ENCODE assay signal across 1 cellular context in the genomic region with DNA sequence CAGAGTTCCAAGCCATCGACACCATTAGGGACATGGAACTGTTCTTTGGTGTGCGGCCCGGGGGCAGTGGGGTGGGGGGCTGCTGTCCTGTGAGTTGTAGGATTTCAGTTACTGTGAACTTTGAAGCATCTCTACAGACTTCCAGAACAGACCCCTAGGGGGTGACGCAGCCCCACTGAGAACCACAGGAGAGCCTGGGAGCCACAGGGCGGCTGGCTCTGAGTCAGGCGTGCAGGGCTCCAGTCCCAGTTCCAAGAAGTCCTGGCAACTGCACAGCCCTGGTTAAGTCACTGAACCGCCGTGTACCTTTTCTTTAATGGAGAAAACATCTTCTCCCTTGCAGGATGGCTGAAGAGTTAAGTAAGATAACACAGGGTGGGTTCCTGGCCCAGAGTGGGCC.
TF ChIP-seq lines count a peak whose summit lies in the region.

No MANE protein-coding gene starts in this region.

TF ChIP-seq in SK-N-SH treated with all-trans-retinoic acid at 6 μM for 48 hours, 23 proteins besides CTCF, POLR2A, EP300 and RAD21 (continued from another document):
- TF ChIP-seq, protein P1, sequence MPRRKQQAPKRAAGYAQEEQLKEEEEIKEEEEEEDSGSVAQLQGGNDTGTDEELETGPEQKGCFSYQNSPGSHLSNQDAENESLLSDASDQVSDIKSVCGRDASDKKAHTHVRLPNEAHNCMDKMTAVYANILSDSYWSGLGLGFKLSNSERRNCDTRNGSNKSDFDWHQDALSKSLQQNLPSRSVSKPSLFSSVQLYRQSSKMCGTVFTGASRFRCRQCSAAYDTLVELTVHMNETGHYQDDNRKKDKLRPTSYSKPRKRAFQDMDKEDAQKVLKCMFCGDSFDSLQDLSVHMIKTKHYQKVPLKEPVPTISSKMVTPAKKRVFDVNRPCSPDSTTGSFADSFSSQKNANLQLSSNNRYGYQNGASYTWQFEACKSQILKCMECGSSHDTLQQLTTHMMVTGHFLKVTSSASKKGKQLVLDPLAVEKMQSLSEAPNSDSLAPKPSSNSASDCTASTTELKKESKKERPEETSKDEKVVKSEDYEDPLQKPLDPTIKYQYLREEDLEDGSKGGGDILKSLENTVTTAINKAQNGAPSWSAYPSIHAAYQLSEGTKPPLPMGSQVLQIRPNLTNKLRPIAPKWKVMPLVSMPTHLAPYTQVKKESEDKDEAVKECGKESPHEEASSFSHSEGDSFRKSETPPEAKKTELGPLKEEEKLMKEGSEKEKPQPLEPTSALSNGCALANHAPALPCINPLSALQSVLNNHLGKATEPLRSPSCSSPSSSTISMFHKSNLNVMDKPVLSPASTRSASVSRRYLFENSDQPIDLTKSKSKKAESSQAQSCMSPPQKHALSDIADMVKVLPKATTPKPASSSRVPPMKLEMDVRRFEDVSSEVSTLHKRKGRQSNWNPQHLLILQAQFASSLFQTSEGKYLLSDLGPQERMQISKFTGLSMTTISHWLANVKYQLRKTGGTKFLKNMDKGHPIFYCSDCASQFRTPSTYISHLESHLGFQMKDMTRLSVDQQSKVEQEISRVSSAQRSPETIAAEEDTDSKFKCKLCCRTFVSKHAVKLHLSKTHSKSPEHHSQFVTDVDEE (CRISPR knock-in tag; IDR thresholded peaks at IDR 0.05), result no peak
- no peak for TF ChIP-seq ESRRG (CRISPR knock-in tag; IDR thresholded peaks at IDR 0.05)
- no peak for TF ChIP-seq RARB (CRISPR knock-in tag; IDR thresholded peaks at IDR 0.05)
- TF ChIP-seq ZFP30 (CRISPR knock-in tag; IDR thresholded peaks at IDR 0.05), result no peak
- no peak for TF ChIP-seq ZNF565 (CRISPR knock-in tag; conservative IDR thresholded peaks at IDR 0.05; ENCODE audit: low read depth)
